21 cellular contexts compared by ENCODE assay signal in genomic region chr7:140022582-140023211, GRCh38. TPM values are rescaled to one million over a fixed set of nuclear protein-coding genes. Genes with fewer than 3 reads are reported as not detected.
DNase-seq lines count a peak whose midpoint lies in the region; ATAC-seq and TF ChIP-seq lines count a peak whose summit lies in the region.
"Had no signal": no experiment of that assay in that cellular context is flagged by ENCODE, and none has a peak within 500 bp of the region (broad histone marks: within the 10 kb centered on the region; RNA-seq: fewer than 3 reads in every experiment).

No MANE protein-coding gene starts in this region.

- intact Hi-C loops in sciatic nerve (cut with DNase I), result no loop called here
- intact Hi-C loops in activated CD4-positive, alpha-beta T cell treated with anti-CD3 and anti-CD28 coated beads, Interleukin-2, amount 10 ng/mL, durations not matched to agents 24 days and 14 days (cut with micrococcal nuclease), result no loop called here

- no peak overlapping the region for H3K4me3 Mint-ChIP-seq in activated CD4-positive, alpha-beta T cell treated with anti-CD3 and anti-CD28 coated beads, Interleukin-2, amount 10 ng/mL, durations not matched to agents 24 days and 14 days
- H3K4me3 Mint-ChIP-seq: activated naive CD4-positive, alpha-beta T cell treated with anti-CD3 and anti-CD28 coated beads, Interleukin-2, amount 50 U/mL, for 24 hours; CD4-positive, alpha-beta T cell; stimulated activated memory B cell treated with anti-CD40 and anti-IgM and Interleukin-4, amounts not matched to agents 10 μg/mL and 1 μg/mL and 100 μg/mL, for 72 hours had no signal

- H3K27ac Mint-ChIP-seq in activated CD4-positive, alpha-beta T cell treated with anti-CD3 and anti-CD28 coated beads, Interleukin-2, amount 10 ng/mL, durations not matched to agents 24 days and 14 days, result no peak overlapping the region
- H3K27ac Mint-ChIP-seq: stimulated activated memory B cell treated with anti-CD40 and anti-IgM and Interleukin-4, amounts not matched to agents 10 μg/mL and 1 μg/mL and 100 μg/mL, for 72 hours had no signal

- peaks cover 43% of the 10 kb centered on the region for H3K36me3 Mint-ChIP-seq in activated CD4-positive, alpha-beta T cell treated with anti-CD3 and anti-CD28 coated beads, Interleukin-2, amount 10 ng/mL, durations not matched to agents 24 days and 14 days (ENCODE audit: low read depth)

- H3K4me3 ChIP-seq in adipocyte (ENCODE audit: low read length) (no peak overlapping the region), fibroblast of pulmonary artery (replicated peaks; ENCODE audit: low read depth, low read length) (no peak overlapping the region)
- H3K4me3 ChIP-seq: heart right ventricle, psoas muscle had no signal

- H3K36me3 ChIP-seq in adipocyte (ENCODE audit: control insufficient read depth, insufficient read depth, low read length, severe bottlenecking), result peaks cover 32% of the 10 kb centered on the region

- ATAC-seq in sciatic nerve, result no peak
- ATAC-seq: heart right ventricle; left ventricle myocardium superior; psoas muscle; stimulated activated memory B cell treated with anti-CD40 and anti-IgM and Interleukin-4, amounts not matched to agents 10 μg/mL and 1 μg/mL and 100 μg/mL, for 72 hours had no signal

- peaks cover 3% of the 10 kb centered on the region for H3K27me3 ChIP-seq in adipocyte (replicated peaks; ENCODE audit: control insufficient read depth, insufficient read depth, low read length)
- H3K27me3 ChIP-seq: heart right ventricle had no signal

- H3K9me3 ChIP-seq in adipocyte (ENCODE audit: control insufficient read depth, low read length), result no peaks in the 10 kb centered on the region
- H3K9me3 ChIP-seq: heart right ventricle, psoas muscle had no signal

- no peak overlapping the region for H3K9ac ChIP-seq in adipocyte (ENCODE audit: low read length)

- no peaks in the 10 kb centered on the region for H3K4me1 ChIP-seq in adipocyte (ENCODE audit: control insufficient read depth, insufficient read depth, low read length)
- H3K4me1 ChIP-seq: heart right ventricle, psoas muscle had no signal

- no peak for TF ChIP-seq CTCF in fibroblast of pulmonary artery (IDR thresholded peaks at IDR 0.05; ENCODE audit: low read length, missing control alignments)

- DNase-seq in NCI-H2029 treated with DMSO at 0.1 percent for 48 hours (lab: John Stamatoyannopoulos, UW), result peak; percentile 43
- DNase-seq in adipocyte (ENCODE audit: low read depth), result peak; percentile 38
- DNase-seq in fibroblast of pulmonary artery (ENCODE audit: low read depth), result peak; percentile 17
- peak; percentile 15 for DNase-seq in sciatic nerve (ENCODE audit: low spot score)
- no peak for DNase-seq in C1 segment of cervical spinal cord (lab: John Stamatoyannopoulos, UW)
- DNase-seq in SW480 (ENCODE audit: low spot score), result no peak
- DNase-seq in OCI-M1 (lab: John Stamatoyannopoulos, UW), result no peak
- DNase-seq in activated CD4-positive, alpha-beta T cell treated with anti-CD3 and anti-CD28 coated beads, Interleukin-2, amount 10 ng/mL, durations not matched to agents 24 days and 14 days, result no peak
- DNase-seq: activated T-cell treated with anti-CD3 and anti-CD28 coated beads, Interleukin-2, amount 50 U/mL, for 48 hours; CD4-positive, alpha-beta T cell; heart right ventricle; left ventricle myocardium superior; NCI-H1436; NCI-H2171 treated with DMSO at 0.1 percent for 48 hours; NCI-H748 treated with DMSO at 0.1 percent for 48 hours; psoas muscle; small intestine; stimulated activated CD4-positive, alpha-beta T cell treated with anti-CD3 and anti-CD28 coated beads, Interleukin-2, amount 100 ng/mL, for 24 hours; SW 1271 had no signal

- H3K27me3 Mint-ChIP-seq in activated CD4-positive, alpha-beta T cell treated with anti-CD3 and anti-CD28 coated beads, Interleukin-2, amount 10 ng/mL, durations not matched to agents 24 days and 14 days, result no peaks in the 10 kb centered on the region
- H3K27me3 Mint-ChIP-seq: activated naive CD4-positive, alpha-beta T cell treated with anti-CD3 and anti-CD28 coated beads, Interleukin-2, amount 50 U/mL, for 24 hours; CD4-positive, alpha-beta T cell; stimulated activated memory B cell treated with anti-CD40 and anti-IgM and Interleukin-4, amounts not matched to agents 10 μg/mL and 1 μg/mL and 100 μg/mL, for 72 hours had no signal

- H3K9me3 Mint-ChIP-seq in activated CD4-positive, alpha-beta T cell treated with anti-CD3 and anti-CD28 coated beads, Interleukin-2, amount 10 ng/mL, durations not matched to agents 24 days and 14 days, result no peaks in the 10 kb centered on the region
- H3K9me3 Mint-ChIP-seq: activated naive CD4-positive, alpha-beta T cell treated with anti-CD3 and anti-CD28 coated beads, Interleukin-2, amount 50 U/mL, for 24 hours; CD4-positive, alpha-beta T cell; stimulated activated memory B cell treated with anti-CD40 and anti-IgM and Interleukin-4, amounts not matched to agents 10 μg/mL and 1 μg/mL and 100 μg/mL, for 72 hours had no signal

- no peaks in the 10 kb centered on the region for H3K4me1 Mint-ChIP-seq in activated CD4-positive, alpha-beta T cell treated with anti-CD3 and anti-CD28 coated beads, Interleukin-2, amount 10 ng/mL, durations not matched to agents 24 days and 14 days
- H3K4me1 Mint-ChIP-seq: activated naive CD4-positive, alpha-beta T cell treated with anti-CD3 and anti-CD28 coated beads, Interleukin-2, amount 50 U/mL, for 24 hours; stimulated activated memory B cell treated with anti-CD40 and anti-IgM and Interleukin-4, amounts not matched to agents 10 μg/mL and 1 μg/mL and 100 μg/mL, for 72 hours had no signal

RNA-seq across cellular contexts. Expression of gene PARP12, which starts 40.1 kb away (rescaled TPM):
- 41.8 TPM for total RNA-seq in sciatic nerve
- 53.3 and 55.9 TPM in 2 replicates for total RNA-seq in activated CD4-positive, alpha-beta T cell treated with anti-CD3 and anti-CD28 coated beads, Interleukin-2, amount 10 ng/mL, durations not matched to agents 24 days and 14 days

Comparison
In these comparisons a context has a peak if more than half of its experiments do, and no peak if none do; other contexts are left out.
1. DNase-seq: peak in NCI-H2029 treated with DMSO at 0.1 percent for 48 hours (single experiment), adipocyte (single experiment), fibroblast of pulmonary artery (single experiment) and sciatic nerve (single experiment); none in C1 segment of cervical spinal cord (0 of 14), SW480 (single experiment), OCI-M1 (single experiment) and activated CD4-positive, alpha-beta T cell treated with anti-CD3 and anti-CD28 coated beads, Interleukin-2, amount 10 ng/mL, durations not matched to agents 24 days and 14 days (single experiment).